1 cellular context compared by ENCODE assay signal in the genomic region with DNA sequence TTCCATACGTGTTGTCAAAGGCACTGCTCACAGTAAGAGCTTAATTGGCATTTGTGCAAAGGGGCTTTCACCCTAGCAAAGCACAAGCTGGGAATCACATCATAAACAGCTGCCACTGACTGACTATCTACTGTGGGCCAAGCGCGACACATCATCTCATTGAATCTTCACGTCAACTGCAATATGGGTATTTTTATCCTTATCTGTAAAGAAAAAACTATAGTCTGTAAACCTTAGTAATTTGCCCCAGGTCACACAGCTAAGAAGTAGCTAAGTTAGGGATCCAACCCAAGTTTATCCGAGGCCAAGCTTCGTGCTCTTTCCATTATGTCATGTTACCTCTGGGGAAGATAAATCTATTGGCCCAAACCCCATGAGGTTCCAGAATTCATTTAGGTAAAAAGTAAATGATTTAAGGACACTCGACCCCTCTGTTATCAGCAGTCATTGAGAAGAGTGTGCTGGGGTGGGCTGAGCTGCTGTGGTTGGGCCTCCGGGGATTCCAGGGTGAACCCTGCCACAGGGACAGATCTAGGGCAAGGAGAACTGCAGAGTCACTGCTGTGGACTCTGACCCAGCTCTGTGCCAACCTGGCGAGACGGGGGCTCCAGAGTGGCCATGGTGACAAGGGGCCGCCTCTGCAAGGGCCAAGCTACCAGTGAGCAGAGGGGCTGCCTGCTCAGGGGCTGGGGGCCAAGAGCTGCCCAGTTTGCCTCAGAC.
TF ChIP-seq lines count a peak whose summit lies in the region.

No MANE protein-coding gene starts in this region.

TF ChIP-seq in HepG2, 621 proteins besides CTCF, POLR2A, EP300 and RAD21:
- TF ChIP-seq HNRNPL (IDR thresholded peaks at IDR 0.05; ENCODE audit: low read depth, low read length) (0 out of 2 replicates have a peak, but pooled peaks have one; percentile 69), NFE2L2 (IDR thresholded peaks at IDR 0.05; ENCODE audit: low read length) (peak; percentile 53; the same call in 1 of the 2 replicates), ZNF749 (CRISPR knock-in tag; IDR thresholded peaks at IDR 0.05; ENCODE audit: borderline replicate concordance) (no peak)
- TF ChIP-seq, protein P1, sequence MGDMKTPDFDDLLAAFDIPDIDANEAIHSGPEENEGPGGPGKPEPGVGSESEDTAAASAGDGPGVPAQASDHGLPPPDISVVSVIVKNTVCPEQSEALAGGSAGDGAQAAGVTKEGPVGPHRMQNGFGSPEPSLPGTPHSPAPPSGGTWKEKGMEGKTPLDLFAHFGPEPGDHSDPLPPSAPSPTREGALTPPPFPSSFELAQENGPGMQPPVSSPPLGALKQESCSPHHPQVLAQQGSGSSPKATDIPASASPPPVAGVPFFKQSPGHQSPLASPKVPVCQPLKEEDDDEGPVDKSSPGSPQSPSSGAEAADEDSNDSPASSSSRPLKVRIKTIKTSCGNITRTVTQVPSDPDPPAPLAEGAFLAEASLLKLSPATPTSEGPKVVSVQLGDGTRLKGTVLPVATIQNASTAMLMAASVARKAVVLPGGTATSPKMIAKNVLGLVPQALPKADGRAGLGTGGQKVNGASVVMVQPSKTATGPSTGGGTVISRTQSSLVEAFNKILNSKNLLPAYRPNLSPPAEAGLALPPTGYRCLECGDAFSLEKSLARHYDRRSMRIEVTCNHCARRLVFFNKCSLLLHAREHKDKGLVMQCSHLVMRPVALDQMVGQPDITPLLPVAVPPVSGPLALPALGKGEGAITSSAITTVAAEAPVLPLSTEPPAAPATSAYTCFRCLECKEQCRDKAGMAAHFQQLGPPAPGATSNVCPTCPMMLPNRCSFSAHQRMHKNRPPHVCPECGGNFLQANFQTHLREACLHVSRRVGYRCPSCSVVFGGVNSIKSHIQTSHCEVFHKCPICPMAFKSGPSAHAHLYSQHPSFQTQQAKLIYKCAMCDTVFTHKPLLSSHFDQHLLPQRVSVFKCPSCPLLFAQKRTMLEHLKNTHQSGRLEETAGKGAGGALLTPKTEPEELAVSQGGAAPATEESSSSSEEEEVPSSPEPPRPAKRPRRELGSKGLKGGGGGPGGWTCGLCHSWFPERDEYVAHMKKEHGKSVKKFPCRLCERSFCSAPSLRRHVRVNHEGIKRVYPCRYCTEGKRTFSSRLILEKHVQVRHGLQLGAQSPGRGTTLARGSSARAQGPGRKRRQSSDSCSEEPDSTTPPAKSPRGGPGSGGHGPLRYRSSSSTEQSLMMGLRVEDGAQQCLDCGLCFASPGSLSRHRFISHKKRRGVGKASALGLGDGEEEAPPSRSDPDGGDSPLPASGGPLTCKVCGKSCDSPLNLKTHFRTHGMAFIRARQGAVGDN (CRISPR knock-in tag; IDR thresholded peaks at IDR 0.05): 0 out of 2 replicates have a peak, but pooled peaks have one; percentile 9
- TF ChIP-seq, protein P2, sequence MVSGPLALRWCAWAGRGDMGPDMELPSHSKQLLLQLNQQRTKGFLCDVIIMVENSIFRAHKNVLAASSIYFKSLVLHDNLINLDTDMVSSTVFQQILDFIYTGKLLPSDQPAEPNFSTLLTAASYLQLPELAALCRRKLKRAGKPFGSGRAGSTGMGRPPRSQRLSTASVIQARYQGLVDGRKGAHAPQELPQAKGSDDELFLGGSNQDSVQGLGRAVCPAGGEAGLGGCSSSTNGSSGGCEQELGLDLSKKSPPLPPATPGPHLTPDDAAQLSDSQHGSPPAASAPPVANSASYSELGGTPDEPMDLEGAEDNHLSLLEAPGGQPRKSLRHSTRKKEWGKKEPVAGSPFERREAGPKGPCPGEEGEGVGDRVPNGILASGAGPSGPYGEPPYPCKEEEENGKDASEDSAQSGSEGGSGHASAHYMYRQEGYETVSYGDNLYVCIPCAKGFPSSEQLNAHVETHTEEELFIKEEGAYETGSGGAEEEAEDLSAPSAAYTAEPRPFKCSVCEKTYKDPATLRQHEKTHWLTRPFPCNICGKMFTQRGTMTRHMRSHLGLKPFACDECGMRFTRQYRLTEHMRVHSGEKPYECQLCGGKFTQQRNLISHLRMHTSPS (CRISPR knock-in tag; IDR thresholded peaks at IDR 0.05; ENCODE audit: low read depth): peak; percentile 79; the same call in 1 of the 2 replicates
